ENCODE assay signal across 1 cellular context in the genomic region with DNA sequence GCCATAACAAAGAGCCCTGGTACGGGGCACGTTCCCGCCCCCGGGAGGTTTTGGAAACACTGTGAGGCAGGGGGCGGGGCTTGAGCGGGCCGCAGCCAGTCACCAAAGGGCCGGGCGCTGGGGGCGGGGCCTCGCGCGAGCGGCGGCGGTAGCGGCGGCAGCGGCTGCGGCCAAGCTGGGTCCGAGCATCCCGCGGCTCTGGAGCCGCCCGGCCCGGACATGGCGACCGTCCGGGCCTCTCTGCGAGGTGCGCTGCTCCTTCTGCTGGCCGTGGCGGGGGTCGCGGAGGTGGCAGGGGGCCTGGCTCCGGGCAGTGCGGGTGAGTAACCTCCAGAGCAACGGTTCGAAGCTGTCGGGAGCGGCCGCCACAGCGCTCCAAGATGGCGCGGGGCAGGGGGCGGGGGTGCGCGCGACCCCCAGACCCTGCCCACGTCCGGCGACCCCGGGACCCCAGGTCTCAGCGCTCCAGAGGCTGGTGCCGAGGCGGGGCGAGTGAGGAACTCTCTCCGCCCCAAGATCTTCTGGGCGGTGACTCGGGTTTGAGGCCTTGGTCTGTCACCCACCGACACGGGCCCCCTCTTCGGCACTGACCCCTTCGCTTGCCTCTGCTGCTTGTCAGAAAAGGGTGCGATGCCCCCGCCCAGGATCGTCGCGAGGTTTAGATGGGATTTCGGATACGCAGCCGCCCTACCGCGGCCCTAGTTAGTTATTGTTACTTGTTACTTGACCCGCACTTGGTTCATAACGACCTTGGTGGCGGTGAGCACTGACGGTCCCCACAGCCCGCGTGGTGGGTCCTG.
TF ChIP-seq lines count a peak whose summit lies in the region.

Gene RECK, plus strand, starts transcription at position 134 of the 800 bp plus-strand sequence. Its CDS starts 86 bp downstream, at position 220.

TF ChIP-seq in SK-N-SH treated with all-trans-retinoic acid at 6 μM for 48 hours, 23 proteins besides CTCF, POLR2A, EP300 and RAD21 (continued from another document):
- no peak for TF ChIP-seq RARB (CRISPR knock-in tag; IDR thresholded peaks at IDR 0.05)
- TF ChIP-seq, protein P1, sequence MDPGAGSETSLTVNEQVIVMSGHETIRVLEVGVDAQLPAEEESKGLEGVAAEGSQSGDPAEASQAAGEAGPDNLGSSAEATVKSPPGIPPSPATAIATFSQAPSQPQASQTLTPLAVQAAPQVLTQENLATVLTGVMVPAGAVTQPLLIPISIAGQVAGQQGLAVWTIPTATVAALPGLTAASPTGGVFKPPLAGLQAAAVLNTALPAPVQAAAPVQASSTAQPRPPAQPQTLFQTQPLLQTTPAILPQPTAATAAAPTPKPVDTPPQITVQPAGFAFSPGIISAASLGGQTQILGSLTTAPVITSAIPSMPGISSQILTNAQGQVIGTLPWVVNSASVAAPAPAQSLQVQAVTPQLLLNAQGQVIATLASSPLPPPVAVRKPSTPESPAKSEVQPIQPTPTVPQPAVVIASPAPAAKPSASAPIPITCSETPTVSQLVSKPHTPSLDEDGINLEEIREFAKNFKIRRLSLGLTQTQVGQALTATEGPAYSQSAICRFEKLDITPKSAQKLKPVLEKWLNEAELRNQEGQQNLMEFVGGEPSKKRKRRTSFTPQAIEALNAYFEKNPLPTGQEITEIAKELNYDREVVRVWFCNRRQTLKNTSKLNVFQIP (CRISPR knock-in tag; IDR thresholded peaks at IDR 0.05; ENCODE audit: borderline replicate concordance, low read depth): no peak
- TF ChIP-seq, protein P2, sequence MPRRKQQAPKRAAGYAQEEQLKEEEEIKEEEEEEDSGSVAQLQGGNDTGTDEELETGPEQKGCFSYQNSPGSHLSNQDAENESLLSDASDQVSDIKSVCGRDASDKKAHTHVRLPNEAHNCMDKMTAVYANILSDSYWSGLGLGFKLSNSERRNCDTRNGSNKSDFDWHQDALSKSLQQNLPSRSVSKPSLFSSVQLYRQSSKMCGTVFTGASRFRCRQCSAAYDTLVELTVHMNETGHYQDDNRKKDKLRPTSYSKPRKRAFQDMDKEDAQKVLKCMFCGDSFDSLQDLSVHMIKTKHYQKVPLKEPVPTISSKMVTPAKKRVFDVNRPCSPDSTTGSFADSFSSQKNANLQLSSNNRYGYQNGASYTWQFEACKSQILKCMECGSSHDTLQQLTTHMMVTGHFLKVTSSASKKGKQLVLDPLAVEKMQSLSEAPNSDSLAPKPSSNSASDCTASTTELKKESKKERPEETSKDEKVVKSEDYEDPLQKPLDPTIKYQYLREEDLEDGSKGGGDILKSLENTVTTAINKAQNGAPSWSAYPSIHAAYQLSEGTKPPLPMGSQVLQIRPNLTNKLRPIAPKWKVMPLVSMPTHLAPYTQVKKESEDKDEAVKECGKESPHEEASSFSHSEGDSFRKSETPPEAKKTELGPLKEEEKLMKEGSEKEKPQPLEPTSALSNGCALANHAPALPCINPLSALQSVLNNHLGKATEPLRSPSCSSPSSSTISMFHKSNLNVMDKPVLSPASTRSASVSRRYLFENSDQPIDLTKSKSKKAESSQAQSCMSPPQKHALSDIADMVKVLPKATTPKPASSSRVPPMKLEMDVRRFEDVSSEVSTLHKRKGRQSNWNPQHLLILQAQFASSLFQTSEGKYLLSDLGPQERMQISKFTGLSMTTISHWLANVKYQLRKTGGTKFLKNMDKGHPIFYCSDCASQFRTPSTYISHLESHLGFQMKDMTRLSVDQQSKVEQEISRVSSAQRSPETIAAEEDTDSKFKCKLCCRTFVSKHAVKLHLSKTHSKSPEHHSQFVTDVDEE (CRISPR knock-in tag; IDR thresholded peaks at IDR 0.05): no peak
- no peak for TF ChIP-seq ZNF8 (CRISPR knock-in tag; IDR thresholded peaks at IDR 0.05)
